ENCODE assay signal across 1 cellular context in the genomic region with DNA sequence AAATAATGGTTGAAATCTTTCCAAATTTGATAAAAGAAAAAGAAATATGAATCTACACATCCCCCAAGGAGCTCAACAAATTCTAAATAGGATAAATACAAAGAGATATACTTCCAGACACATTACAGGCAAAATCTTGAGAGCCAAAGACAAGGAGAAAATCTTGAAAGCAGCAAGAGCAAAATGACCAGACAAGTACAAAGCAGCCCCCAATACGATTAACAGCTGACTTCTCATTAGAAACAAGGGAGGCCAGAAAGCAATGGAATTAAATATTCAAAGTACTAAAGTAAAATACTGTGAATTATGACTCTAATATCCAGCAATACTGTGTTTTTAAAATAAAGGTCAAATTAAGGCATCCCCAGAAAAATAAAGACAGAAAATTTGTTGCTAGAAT.
A peak's percentile ranks its signal among the peaks of the same experiment; 100 is the strongest.
TF ChIP-seq lines count a peak whose summit lies in the region.

No MANE protein-coding gene starts in this region.

TF ChIP-seq in K562, 482 proteins besides CTCF, POLR2A, EP300 and RAD21 (continued from another document):
- TF ChIP-seq ZNF12 (CRISPR knock-in tag; IDR thresholded peaks at IDR 0.05) (no peak), CBX1 (IDR thresholded peaks at IDR 0.05; ENCODE audit: low read depth) (0 out of 2 replicates have a peak, but pooled peaks have one; percentile 43), SRSF7 (optimal IDR thresholded peaks at IDR 0.05; ENCODE audit: low read depth, low read length) (no peak), NFYB (IDR thresholded peaks at IDR 0.05; ENCODE audit: extremely low read depth, insufficient read length) (no peak), TFAM (CRISPR knock-in tag; conservative IDR thresholded peaks at IDR 0.05) (no peak), CBX5 (IDR thresholded peaks at IDR 0.05; ENCODE audit: borderline replicate concordance, low read depth) (peak; percentile 79), ESRRB (CRISPR knock-in tag; IDR thresholded peaks at IDR 0.05; ENCODE audit: borderline replicate concordance) (no peak), TRIM28 (IDR thresholded peaks at IDR 0.05) (peak; percentile 92), SUPT5H (IDR thresholded peaks at IDR 0.05) (no peak), TEAD1 (CRISPR knock-in tag; IDR thresholded peaks at IDR 0.05) (no peak), TRIM24 (IDR thresholded peaks at IDR 0.05) (0 out of 4 replicates have a peak, but pooled peaks of 1 of the 2 experiments have one; percentile 24), GATA2 (CRISPR knock-in tag; IDR thresholded peaks at IDR 0.05) (no peak), MTF1 (CRISPR knock-in tag; IDR thresholded peaks at IDR 0.05; ENCODE audit: borderline replicate concordance) (no peak), DMBX1 (CRISPR knock-in tag; IDR thresholded peaks at IDR 0.05; ENCODE audit: borderline replicate concordance) (no peak), HLTF (IDR thresholded peaks at IDR 0.05) (no peak), ZNF764 (CRISPR knock-in tag; IDR thresholded peaks at IDR 0.05; ENCODE audit: low read depth) (no peak), CBX3 (IDR thresholded peaks at IDR 0.05; ENCODE audit: borderline replicate concordance in 1 of 2, low read length in 2 of 2) (peak in 1 of 2 experiments; percentile 69; a peak in 1 of 3 replicates), BACH1 (tag; IDR thresholded peaks at IDR 0.05) (no peak)
- TF ChIP-seq, protein P1, sequence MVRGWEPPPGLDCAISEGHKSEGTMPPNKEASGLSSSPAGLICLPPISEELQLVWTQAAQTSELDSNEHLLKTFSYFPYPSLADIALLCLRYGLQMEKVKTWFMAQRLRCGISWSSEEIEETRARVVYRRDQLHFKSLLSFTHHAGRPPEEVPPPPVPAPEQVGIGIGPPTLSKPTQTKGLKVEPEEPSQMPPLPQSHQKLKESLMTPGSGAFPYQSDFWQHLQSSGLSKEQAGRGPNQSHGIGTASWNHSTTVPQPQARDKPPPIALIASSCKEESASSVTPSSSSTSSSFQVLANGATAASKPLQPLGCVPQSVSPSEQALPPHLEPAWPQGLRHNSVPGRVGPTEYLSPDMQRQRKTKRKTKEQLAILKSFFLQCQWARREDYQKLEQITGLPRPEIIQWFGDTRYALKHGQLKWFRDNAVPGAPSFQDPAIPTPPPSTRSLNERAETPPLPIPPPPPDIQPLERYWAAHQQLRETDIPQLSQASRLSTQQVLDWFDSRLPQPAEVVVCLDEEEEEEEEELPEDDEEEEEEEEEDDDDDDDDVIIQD (CRISPR knock-in tag; IDR thresholded peaks at IDR 0.05), result no peak
- TF ChIP-seq, protein P2, sequence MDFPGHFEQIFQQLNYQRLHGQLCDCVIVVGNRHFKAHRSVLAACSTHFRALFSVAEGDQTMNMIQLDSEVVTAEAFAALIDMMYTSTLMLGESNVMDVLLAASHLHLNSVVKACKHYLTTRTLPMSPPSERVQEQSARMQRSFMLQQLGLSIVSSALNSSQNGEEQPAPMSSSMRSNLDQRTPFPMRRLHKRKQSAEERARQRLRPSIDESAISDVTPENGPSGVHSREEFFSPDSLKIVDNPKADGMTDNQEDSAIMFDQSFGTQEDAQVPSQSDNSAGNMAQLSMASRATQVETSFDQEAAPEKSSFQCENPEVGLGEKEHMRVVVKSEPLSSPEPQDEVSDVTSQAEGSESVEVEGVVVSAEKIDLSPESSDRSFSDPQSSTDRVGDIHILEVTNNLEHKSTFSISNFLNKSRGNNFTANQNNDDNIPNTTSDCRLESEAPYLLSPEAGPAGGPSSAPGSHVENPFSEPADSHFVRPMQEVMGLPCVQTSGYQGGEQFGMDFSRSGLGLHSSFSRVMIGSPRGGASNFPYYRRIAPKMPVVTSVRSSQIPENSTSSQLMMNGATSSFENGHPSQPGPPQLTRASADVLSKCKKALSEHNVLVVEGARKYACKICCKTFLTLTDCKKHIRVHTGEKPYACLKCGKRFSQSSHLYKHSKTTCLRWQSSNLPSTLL (IDR thresholded peaks at IDR 0.05), result no peak
- TF ChIP-seq, protein P3, sequence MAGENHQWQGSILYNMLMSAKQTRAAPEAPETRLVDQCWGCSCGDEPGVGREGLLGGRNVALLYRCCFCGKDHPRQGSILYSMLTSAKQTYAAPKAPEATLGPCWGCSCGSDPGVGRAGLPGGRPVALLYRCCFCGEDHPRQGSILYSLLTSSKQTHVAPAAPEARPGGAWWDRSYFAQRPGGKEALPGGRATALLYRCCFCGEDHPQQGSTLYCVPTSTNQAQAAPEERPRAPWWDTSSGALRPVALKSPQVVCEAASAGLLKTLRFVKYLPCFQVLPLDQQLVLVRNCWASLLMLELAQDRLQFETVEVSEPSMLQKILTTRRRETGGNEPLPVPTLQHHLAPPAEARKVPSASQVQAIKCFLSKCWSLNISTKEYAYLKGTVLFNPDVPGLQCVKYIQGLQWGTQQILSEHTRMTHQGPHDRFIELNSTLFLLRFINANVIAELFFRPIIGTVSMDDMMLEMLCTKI (IDR thresholded peaks at IDR 0.05; ENCODE audit: partially characterized antibody), result no peak
- TF ChIP-seq, protein P4, sequence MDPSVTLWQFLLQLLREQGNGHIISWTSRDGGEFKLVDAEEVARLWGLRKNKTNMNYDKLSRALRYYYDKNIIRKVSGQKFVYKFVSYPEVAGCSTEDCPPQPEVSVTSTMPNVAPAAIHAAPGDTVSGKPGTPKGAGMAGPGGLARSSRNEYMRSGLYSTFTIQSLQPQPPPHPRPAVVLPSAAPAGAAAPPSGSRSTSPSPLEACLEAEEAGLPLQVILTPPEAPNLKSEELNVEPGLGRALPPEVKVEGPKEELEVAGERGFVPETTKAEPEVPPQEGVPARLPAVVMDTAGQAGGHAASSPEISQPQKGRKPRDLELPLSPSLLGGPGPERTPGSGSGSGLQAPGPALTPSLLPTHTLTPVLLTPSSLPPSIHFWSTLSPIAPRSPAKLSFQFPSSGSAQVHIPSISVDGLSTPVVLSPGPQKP (CRISPR knock-in tag; IDR thresholded peaks at IDR 0.05), result no peak
- TF ChIP-seq, protein P5, sequence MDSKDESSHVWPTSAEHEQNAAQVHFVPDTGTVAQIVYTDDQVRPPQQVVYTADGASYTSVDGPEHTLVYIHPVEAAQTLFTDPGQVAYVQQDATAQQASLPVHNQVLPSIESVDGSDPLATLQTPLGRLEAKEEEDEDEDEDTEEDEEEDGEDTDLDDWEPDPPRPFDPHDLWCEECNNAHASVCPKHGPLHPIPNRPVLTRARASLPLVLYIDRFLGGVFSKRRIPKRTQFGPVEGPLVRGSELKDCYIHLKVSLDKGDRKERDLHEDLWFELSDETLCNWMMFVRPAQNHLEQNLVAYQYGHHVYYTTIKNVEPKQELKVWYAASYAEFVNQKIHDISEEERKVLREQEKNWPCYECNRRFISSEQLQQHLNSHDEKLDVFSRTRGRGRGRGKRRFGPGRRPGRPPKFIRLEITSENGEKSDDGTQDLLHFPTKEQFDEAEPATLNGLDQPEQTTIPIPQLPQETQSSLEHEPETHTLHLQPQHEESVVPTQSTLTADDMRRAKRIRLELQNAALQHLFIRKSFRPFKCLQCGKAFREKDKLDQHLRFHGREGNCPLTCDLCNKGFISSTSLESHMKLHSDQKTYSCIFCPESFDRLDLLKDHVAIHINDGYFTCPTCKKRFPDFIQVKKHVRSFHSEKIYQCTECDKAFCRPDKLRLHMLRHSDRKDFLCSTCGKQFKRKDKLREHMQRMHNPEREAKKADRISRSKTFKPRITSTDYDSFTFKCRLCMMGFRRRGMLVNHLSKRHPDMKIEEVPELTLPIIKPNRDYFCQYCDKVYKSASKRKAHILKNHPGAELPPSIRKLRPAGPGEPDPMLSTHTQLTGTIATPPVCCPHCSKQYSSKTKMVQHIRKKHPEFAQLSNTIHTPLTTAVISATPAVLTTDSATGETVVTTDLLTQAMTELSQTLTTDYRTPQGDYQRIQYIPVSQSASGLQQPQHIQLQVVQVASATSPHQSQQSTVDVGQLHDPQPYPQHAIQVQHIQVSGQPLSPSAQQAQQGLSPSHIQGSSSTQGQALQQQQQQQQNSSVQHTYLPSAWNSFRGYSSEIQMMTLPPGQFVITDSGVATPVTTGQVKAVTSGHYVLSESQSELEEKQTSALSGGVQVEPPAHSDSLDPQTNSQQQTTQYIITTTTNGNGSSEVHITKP (IDR thresholded peaks at IDR 0.05; ENCODE audit: partially characterized antibody), result no peak
- TF ChIP-seq, protein P6, sequence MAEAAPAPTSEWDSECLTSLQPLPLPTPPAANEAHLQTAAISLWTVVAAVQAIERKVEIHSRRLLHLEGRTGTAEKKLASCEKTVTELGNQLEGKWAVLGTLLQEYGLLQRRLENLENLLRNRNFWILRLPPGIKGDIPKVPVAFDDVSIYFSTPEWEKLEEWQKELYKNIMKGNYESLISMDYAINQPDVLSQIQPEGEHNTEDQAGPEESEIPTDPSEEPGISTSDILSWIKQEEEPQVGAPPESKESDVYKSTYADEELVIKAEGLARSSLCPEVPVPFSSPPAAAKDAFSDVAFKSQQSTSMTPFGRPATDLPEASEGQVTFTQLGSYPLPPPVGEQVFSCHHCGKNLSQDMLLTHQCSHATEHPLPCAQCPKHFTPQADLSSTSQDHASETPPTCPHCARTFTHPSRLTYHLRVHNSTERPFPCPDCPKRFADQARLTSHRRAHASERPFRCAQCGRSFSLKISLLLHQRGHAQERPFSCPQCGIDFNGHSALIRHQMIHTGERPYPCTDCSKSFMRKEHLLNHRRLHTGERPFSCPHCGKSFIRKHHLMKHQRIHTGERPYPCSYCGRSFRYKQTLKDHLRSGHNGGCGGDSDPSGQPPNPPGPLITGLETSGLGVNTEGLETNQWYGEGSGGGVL (CRISPR knock-in tag; IDR thresholded peaks at IDR 0.05), result no peak
